Comparison of ENCODE assay signal across 7 cellular contexts in genomic region chr17:66348605-66349165, GRCh38. TPM values are rescaled to one million over a fixed set of nuclear protein-coding genes. Genes with fewer than 3 reads are reported as not detected.
A peak's percentile ranks its signal among the peaks of the same experiment; 100 is the strongest.
DNase-seq lines count a peak whose midpoint lies in the region; TF ChIP-seq lines count a peak whose summit lies in the region.

No MANE protein-coding gene starts in this region.

- DNase-seq in GM03348 (ENCODE audit: low spot score), result peak; percentile 79
- DNase-seq in NCI-H187 treated with DMSO at 0.1 percent for 48 hours (lab: John Stamatoyannopoulos, UW), result peak; percentile 53
- peak; percentile 88 for DNase-seq in astrocyte of the spinal cord (ENCODE audit: low read depth, low spot score)
- no peak for DNase-seq in midbrain (lab: John Stamatoyannopoulos, UW)
- no peak for DNase-seq in activated CD8-positive, alpha-beta memory T cell treated with anti-CD3 and anti-CD28 coated beads, Interleukin-2, amount 50 U/mL, for 4 hours
- no peak for DNase-seq in H9

- H3K9me3 ChIP-seq in muscle layer of duodenum (ENCODE audit: control insufficient read depth in 1 of 2, low read length in 2 of 2) (no peaks in the 10 kb centered on the region), H9 (ENCODE audit: control insufficient read depth, low read depth, low read length) (no peaks in the 10 kb centered on the region)

- no peaks in the 10 kb centered on the region for H3K9me3 Mint-ChIP-seq in H9

- no peaks in the 10 kb centered on the region for H4K20me1 ChIP-seq in H9 (ENCODE audit: control insufficient read depth, insufficient read depth, insufficient read length)

- no peak overlapping the region for H3K56ac ChIP-seq in H9 (ENCODE audit: insufficient read length, low read depth, low read length)

- H2BK12ac ChIP-seq in H9 (ENCODE audit: insufficient read length, low read depth, low read length), result no peak overlapping the region

- in situ Hi-C loops in astrocyte of the spinal cord (cut with HindIII; ENCODE audit: low sequenced_read_pairs), result no loop called here

- H2BK5ac ChIP-seq in H9 (ENCODE audit: insufficient read length, low read length), result no peak overlapping the region

- no peaks in the 10 kb centered on the region for H3K79me2 ChIP-seq in H9 (ENCODE audit: insufficient read depth, low read length)

- H3K4me3 Mint-ChIP-seq in H9, result no peak overlapping the region

- no peaks in the 10 kb centered on the region for H3K23me2 ChIP-seq in H9 (ENCODE audit: insufficient read length, low read depth, low read length, poor library complexity, severe bottlenecking)

- H3K4me3 ChIP-seq in astrocyte of the spinal cord (ENCODE audit: low read depth, low read length) (no peak overlapping the region), muscle layer of duodenum (ENCODE audit: low read depth in 1 of 2, low read length in 2 of 2) (no peak overlapping the region)

- no peak overlapping the region for H3T11ph ChIP-seq in H9 (ENCODE audit: low read length)

- no peak overlapping the region for H2AK5ac ChIP-seq in H9 (ENCODE audit: insufficient read length, low read length)

- H3K27ac Mint-ChIP-seq in H9, result no peak overlapping the region

- H3K36me3 Mint-ChIP-seq in H9 (ENCODE audit: insufficient read depth in 1 of 3, low read depth in 3 of 3), result no peaks in the 10 kb centered on the region

- no peak overlapping the region for H3K18ac ChIP-seq in H9 (ENCODE audit: insufficient read length, low read depth, low read length)

- no peak overlapping the region for H2BK120ac ChIP-seq in H9 (ENCODE audit: low read depth, low read length, poor library complexity, severe bottlenecking)

- no peak overlapping the region for H4K91ac ChIP-seq in H9 (ENCODE audit: insufficient read length, low read depth, low read length)

- no peak overlapping the region for H3K4ac ChIP-seq in H9 (ENCODE audit: low read depth, low read length)

- H3K79me1 ChIP-seq in H9 (ENCODE audit: insufficient read depth, low read depth, low read length, poor library complexity, severe bottlenecking), result no peaks in the 10 kb centered on the region

- no peak overlapping the region for H3K23ac ChIP-seq in H9 (ENCODE audit: insufficient read length, low read depth, low read length)

- no peaks in the 10 kb centered on the region for H3K27me3 Mint-ChIP-seq in H9 (ENCODE audit: low read depth)

- no peak overlapping the region for H2BK20ac ChIP-seq in H9 (ENCODE audit: low read depth, low read length, poor library complexity, severe bottlenecking)

- no CpG with 5 or more reads among the region's 4 CpGs for WGBS in H9 (ENCODE audit: extremely low coverage, insufficient read length, low lambda C conversion rate)

- no peak overlapping the region for H2AFZ ChIP-seq in H9 (ENCODE audit: low read length)

- H3K27me3 ChIP-seq in muscle layer of duodenum (ENCODE audit: low read depth, low read length), result no peaks in the 10 kb centered on the region
- H3K27me3 ChIP-seq in H9 (ENCODE audit: insufficient read depth, low read length), result no peaks in the 10 kb centered on the region

- no peaks in the 10 kb centered on the region for H3K36me3 ChIP-seq in muscle layer of duodenum (ENCODE audit: control insufficient read depth in 1 of 2, insufficient read depth in 2 of 2, low read length in 2 of 2)

- H2BK15ac ChIP-seq in H9 (ENCODE audit: low read depth, low read length), result no peak overlapping the region

- H3K27ac ChIP-seq in muscle layer of duodenum (ENCODE audit: low read length) (peak overlapping the region; percentile 12), H9 (ENCODE audit: insufficient read length, low read depth, low read length) (no peak overlapping the region)

- H3K4me1 ChIP-seq in muscle layer of duodenum (ENCODE audit: control insufficient read depth in 1 of 2, insufficient read depth in 2 of 2, low read length in 2 of 2) (peaks cover 14 to 27% of the 10 kb centered on the region in 2 donors), H9 (ENCODE audit: insufficient read depth, low read length) (no peaks in the 10 kb centered on the region)

- no peak overlapping the region for H3K14ac ChIP-seq in H9 (ENCODE audit: insufficient read depth, low read length)

- no peak overlapping the region for H3K4me2 ChIP-seq in H9 (ENCODE audit: insufficient read depth, insufficient read length, low read length)

- TF ChIP-seq CTCF in astrocyte of the spinal cord (IDR thresholded peaks at IDR 0.05; ENCODE audit: low read depth, low read length) (no peak), H9 (conservative IDR thresholded peaks at IDR 0.05) (no peak)

- H3K4me1 Mint-ChIP-seq in H9, result peaks cover 9 to 20% of the 10 kb centered on the region in 2 experiments

- H4K5ac ChIP-seq in H9 (ENCODE audit: insufficient read length, low read depth, low read length), result no peak overlapping the region

- H4K8ac ChIP-seq in H9 (replicated peaks; ENCODE audit: insufficient read length, low read depth, low read length), result no peak overlapping the region

- H3K9ac ChIP-seq in H9 (ENCODE audit: extremely low read depth, insufficient read length, low read length), result no peak overlapping the region

RNA-seq across cellular contexts. Expression of gene PRKCA, which starts 46.3 kb away (rescaled TPM):
- 9.9 and 10.5 TPM in 2 replicates for total RNA-seq in H9 (2021)

Comparison
In these comparisons a context has a peak if more than half of its experiments do, and no peak if none do; other contexts are left out.
1. DNase-seq: peak in GM03348 (single experiment), NCI-H187 treated with DMSO at 0.1 percent for 48 hours (single experiment) and astrocyte of the spinal cord (single experiment); none in midbrain (single experiment), activated CD8-positive, alpha-beta memory T cell treated with anti-CD3 and anti-CD28 coated beads, Interleukin-2, amount 50 U/mL, for 4 hours (single experiment) and H9 (single experiment).